ENCODE assay signal across 2 cellular contexts in the genomic region with DNA sequence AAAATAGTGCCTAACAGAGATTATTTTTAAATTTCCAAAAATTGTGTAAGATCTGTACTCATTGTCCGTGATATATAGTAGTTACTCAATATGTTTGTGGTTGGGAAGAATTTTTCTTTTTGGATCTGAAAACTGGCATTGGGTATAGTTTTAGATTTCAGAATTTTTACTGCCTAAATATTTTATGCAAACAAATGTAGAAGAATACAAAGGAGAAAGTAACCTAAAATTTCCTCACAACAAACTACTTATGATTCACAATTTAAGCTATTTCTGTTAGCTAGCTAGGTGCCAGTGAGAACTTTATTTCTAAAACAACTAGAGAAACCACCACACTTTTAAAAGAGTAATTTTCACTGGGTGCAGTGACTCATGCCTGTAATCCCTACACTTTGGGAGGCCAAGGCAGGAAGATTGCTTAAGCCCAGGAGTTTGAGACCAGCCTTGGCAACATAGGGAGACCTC.
TF ChIP-seq lines count a peak whose summit lies in the region.

No MANE protein-coding gene starts in this region.

TF ChIP-seq in HepG2, 621 proteins besides CTCF, POLR2A, EP300 and RAD21:
- TF ChIP-seq MTF2 (CRISPR knock-in tag; IDR thresholded peaks at IDR 0.05; ENCODE audit: borderline replicate concordance) = no peak
- no peak for TF ChIP-seq PHB2 (IDR thresholded peaks at IDR 0.05; ENCODE audit: partially characterized antibody)
- TF ChIP-seq, protein P1, sequence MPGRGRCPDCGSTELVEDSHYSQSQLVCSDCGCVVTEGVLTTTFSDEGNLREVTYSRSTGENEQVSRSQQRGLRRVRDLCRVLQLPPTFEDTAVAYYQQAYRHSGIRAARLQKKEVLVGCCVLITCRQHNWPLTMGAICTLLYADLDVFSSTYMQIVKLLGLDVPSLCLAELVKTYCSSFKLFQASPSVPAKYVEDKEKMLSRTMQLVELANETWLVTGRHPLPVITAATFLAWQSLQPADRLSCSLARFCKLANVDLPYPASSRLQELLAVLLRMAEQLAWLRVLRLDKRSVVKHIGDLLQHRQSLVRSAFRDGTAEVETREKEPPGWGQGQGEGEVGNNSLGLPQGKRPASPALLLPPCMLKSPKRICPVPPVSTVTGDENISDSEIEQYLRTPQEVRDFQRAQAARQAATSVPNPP (CRISPR knock-in tag; IDR thresholded peaks at IDR 0.05) = no peak
- TF ChIP-seq TBL1XR1 (IDR thresholded peaks at IDR 0.05; ENCODE audit: borderline replicate concordance, low read length, partially characterized antibody) = no peak
- no peak for TF ChIP-seq ARNT (IDR thresholded peaks at IDR 0.05)
- TF ChIP-seq RCOR2 (CRISPR knock-in tag; IDR thresholded peaks at IDR 0.05) = no peak
- TF ChIP-seq, protein P2, sequence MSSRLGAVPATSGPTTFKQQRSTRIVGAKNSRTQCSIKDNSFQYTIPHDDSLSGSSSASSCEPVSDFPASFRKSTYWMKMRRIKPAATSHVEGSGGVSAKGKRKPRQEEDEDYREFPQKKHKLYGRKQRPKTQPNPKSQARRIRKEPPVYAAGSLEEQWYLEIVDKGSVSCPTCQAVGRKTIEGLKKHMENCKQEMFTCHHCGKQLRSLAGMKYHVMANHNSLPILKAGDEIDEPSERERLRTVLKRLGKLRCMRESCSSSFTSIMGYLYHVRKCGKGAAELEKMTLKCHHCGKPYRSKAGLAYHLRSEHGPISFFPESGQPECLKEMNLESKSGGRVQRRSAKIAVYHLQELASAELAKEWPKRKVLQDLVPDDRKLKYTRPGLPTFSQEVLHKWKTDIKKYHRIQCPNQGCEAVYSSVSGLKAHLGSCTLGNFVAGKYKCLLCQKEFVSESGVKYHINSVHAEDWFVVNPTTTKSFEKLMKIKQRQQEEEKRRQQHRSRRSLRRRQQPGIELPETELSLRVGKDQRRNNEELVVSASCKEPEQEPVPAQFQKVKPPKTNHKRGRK (CRISPR knock-in tag; IDR thresholded peaks at IDR 0.05) = no peak
- TF ChIP-seq, protein P3, sequence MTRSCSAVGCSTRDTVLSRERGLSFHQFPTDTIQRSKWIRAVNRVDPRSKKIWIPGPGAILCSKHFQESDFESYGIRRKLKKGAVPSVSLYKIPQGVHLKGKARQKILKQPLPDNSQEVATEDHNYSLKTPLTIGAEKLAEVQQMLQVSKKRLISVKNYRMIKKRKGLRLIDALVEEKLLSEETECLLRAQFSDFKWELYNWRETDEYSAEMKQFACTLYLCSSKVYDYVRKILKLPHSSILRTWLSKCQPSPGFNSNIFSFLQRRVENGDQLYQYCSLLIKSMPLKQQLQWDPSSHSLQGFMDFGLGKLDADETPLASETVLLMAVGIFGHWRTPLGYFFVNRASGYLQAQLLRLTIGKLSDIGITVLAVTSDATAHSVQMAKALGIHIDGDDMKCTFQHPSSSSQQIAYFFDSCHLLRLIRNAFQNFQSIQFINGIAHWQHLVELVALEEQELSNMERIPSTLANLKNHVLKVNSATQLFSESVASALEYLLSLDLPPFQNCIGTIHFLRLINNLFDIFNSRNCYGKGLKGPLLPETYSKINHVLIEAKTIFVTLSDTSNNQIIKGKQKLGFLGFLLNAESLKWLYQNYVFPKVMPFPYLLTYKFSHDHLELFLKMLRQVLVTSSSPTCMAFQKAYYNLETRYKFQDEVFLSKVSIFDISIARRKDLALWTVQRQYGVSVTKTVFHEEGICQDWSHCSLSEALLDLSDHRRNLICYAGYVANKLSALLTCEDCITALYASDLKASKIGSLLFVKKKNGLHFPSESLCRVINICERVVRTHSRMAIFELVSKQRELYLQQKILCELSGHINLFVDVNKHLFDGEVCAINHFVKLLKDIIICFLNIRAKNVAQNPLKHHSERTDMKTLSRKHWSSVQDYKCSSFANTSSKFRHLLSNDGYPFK (CRISPR knock-in tag; IDR thresholded peaks at IDR 0.05; ENCODE audit: borderline replicate concordance) = no peak
- TF ChIP-seq ZNF224 (CRISPR knock-in tag; IDR thresholded peaks at IDR 0.05) = no peak
- TF ChIP-seq, protein P4, sequence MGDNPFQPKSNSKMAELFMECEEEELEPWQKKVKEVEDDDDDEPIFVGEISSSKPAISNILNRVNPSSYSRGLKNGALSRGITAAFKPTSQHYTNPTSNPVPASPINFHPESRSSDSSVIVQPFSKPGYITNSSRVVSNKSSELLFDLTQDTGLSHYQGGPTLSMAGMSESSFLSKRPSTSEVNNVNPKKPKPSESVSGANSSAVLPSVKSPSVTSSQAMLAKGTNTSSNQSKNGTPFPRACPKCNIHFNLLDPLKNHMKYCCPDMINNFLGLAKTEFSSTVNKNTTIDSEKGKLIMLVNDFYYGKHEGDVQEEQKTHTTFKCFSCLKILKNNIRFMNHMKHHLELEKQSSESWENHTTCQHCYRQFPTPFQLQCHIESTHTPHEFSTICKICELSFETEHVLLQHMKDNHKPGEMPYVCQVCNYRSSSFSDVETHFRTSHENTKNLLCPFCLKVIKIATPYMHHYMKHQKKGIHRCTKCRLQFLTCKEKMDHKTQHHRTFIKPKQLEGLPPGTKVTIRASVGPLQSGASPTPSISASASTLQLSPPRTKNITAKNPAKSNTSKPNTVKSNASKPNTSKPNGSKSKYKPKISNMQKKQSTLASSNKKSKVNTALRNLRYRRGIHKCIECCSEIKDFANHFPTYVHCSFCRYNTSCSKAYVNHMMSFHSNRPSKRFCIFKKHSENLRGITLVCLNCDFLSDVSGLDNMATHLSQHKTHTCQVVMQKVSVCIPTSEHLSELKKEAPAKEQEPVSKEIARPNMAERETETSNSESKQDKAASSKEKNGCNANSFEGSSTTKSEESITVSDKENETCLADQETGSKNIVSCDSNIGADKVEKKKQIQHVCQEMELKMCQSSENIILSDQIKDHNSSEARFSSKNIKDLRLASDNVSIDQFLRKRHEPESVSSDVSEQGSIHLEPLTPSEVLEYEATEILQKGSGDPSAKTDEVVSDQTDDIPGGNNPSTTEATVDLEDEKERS (CRISPR knock-in tag; IDR thresholded peaks at IDR 0.05) = no peak
- no peak for TF ChIP-seq ZNF878 (CRISPR knock-in tag; IDR thresholded peaks at IDR 0.05)
- TF ChIP-seq MAFG (CRISPR knock-in tag; IDR thresholded peaks at IDR 0.05) = no peak
- TF ChIP-seq NCOA1 (CRISPR knock-in tag; IDR thresholded peaks at IDR 0.05) = no peak
- no peak for TF ChIP-seq ZKSCAN5 (CRISPR knock-in tag; IDR thresholded peaks at IDR 0.05)
- no peak for TF ChIP-seq ZFP1 (CRISPR knock-in tag; IDR thresholded peaks at IDR 0.05)
- TF ChIP-seq KLF11 (CRISPR knock-in tag; IDR thresholded peaks at IDR 0.05) = no peak
- TF ChIP-seq, protein P5, sequence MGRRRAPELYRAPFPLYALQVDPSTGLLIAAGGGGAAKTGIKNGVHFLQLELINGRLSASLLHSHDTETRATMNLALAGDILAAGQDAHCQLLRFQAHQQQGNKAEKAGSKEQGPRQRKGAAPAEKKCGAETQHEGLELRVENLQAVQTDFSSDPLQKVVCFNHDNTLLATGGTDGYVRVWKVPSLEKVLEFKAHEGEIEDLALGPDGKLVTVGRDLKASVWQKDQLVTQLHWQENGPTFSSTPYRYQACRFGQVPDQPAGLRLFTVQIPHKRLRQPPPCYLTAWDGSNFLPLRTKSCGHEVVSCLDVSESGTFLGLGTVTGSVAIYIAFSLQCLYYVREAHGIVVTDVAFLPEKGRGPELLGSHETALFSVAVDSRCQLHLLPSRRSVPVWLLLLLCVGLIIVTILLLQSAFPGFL (CRISPR knock-in tag; IDR thresholded peaks at IDR 0.05) = no peak

TF ChIP-seq in GM23338, 12 proteins besides CTCF, POLR2A, EP300 and RAD21:
- TF ChIP-seq JUNB (IDR thresholded peaks at IDR 0.05; ENCODE audit: unreplicated experiment) (no peak), ZNF331 (CRISPR knock-in tag; IDR thresholded peaks at IDR 0.05; ENCODE audit: low read depth) (no peak), POLR2AphosphoS5 (IDR thresholded peaks at IDR 0.05; ENCODE audit: low read depth) (no peak), STAT1 (IDR thresholded peaks at IDR 0.05; ENCODE audit: unreplicated experiment) (no peak), ZNF114 (CRISPR knock-in tag; IDR thresholded peaks at IDR 0.05) (no peak), NANOG (IDR thresholded peaks at IDR 0.05; ENCODE audit: borderline replicate concordance) (no peak), EZH2 (IDR thresholded peaks at IDR 0.05; ENCODE audit: low read depth, unreplicated experiment) (no peak), CREB1 (CRISPR knock-in tag; IDR thresholded peaks at IDR 0.05; ENCODE audit: low read depth) (no peak), EZH2phosphoT487 (IDR thresholded peaks at IDR 0.05; ENCODE audit: unreplicated experiment) (no peak)
- TF ChIP-seq, protein P6, sequence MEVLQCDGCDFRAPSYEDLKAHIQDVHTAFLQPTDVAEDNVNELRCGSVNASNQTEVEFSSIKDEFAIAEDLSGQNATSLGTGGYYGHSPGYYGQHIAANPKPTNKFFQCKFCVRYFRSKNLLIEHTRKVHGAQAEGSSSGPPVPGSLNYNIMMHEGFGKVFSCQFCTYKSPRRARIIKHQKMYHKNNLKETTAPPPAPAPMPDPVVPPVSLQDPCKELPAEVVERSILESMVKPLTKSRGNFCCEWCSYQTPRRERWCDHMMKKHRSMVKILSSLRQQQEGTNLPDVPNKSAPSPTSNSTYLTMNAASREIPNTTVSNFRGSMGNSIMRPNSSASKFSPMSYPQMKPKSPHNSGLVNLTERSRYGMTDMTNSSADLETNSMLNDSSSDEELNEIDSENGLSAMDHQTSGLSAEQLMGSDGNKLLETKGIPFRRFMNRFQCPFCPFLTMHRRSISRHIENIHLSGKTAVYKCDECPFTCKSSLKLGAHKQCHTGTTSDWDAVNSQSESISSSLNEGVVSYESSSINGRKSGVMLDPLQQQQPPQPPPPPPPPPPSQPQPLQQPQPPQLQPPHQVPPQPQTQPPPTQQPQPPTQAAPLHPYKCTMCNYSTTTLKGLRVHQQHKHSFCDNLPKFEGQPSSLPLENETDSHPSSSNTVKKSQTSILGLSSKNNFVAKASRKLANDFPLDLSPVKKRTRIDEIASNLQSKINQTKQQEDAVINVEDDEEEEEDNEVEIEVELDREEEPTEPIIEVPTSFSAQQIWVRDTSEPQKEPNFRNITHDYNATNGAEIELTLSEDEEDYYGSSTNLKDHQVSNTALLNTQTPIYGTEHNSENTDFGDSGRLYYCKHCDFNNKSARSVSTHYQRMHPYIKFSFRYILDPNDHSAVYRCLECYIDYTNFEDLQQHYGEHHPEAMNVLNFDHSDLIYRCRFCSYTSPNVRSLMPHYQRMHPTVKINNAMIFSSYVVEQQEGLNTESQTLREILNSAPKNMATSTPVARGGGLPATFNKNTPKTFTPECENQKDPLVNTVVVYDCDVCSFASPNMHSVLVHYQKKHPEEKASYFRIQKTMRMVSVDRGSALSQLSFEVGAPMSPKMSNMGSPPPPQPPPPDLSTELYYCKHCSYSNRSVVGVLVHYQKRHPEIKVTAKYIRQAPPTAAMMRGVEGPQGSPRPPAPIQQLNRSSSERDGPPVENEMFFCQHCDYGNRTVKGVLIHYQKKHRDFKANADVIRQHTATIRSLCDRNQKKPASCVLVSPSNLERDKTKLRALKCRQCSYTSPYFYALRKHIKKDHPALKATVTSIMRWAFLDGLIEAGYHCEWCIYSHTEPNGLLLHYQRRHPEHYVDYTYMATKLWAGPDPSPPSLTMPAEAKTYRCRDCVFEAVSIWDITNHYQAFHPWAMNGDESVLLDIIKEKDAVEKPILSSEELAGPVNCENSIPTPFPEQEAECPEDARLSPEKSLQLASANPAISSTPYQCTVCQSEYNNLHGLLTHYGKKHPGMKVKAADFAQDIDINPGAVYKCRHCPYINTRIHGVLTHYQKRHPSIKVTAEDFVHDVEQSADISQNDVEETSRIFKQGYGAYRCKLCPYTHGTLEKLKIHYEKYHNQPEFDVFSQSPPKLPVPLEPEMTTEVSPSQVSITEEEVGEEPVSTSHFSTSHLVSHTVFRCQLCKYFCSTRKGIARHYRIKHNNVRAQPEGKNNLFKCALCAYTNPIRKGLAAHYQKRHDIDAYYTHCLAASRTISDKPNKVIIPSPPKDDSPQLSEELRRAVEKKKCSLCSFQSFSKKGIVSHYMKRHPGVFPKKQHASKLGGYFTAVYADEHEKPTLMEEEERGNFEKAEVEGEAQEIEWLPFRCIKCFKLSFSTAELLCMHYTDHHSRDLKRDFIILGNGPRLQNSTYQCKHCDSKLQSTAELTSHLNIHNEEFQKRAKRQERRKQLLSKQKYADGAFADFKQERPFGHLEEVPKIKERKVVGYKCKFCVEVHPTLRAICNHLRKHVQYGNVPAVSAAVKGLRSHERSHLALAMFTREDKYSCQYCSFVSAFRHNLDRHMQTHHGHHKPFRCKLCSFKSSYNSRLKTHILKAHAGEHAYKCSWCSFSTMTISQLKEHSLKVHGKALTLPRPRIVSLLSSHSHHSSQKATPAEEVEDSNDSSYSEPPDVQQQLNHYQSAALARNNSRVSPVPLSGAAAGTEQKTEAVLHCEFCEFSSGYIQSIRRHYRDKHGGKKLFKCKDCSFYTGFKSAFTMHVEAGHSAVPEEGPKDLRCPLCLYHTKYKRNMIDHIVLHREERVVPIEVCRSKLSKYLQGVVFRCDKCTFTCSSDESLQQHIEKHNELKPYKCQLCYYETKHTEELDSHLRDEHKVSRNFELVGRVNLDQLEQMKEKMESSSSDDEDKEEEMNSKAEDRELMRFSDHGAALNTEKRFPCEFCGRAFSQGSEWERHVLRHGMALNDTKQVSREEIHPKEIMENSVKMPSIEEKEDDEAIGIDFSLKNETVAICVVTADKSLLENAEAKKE (CRISPR knock-in tag; IDR thresholded peaks at IDR 0.05) = no peak
- TF ChIP-seq, protein P7, sequence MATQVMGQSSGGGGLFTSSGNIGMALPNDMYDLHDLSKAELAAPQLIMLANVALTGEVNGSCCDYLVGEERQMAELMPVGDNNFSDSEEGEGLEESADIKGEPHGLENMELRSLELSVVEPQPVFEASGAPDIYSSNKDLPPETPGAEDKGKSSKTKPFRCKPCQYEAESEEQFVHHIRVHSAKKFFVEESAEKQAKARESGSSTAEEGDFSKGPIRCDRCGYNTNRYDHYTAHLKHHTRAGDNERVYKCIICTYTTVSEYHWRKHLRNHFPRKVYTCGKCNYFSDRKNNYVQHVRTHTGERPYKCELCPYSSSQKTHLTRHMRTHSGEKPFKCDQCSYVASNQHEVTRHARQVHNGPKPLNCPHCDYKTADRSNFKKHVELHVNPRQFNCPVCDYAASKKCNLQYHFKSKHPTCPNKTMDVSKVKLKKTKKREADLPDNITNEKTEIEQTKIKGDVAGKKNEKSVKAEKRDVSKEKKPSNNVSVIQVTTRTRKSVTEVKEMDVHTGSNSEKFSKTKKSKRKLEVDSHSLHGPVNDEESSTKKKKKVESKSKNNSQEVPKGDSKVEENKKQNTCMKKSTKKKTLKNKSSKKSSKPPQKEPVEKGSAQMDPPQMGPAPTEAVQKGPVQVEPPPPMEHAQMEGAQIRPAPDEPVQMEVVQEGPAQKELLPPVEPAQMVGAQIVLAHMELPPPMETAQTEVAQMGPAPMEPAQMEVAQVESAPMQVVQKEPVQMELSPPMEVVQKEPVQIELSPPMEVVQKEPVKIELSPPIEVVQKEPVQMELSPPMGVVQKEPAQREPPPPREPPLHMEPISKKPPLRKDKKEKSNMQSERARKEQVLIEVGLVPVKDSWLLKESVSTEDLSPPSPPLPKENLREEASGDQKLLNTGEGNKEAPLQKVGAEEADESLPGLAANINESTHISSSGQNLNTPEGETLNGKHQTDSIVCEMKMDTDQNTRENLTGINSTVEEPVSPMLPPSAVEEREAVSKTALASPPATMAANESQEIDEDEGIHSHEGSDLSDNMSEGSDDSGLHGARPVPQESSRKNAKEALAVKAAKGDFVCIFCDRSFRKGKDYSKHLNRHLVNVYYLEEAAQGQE (IDR thresholded peaks at IDR 0.05; ENCODE audit: unreplicated experiment) = no peak
- TF ChIP-seq, protein P8, sequence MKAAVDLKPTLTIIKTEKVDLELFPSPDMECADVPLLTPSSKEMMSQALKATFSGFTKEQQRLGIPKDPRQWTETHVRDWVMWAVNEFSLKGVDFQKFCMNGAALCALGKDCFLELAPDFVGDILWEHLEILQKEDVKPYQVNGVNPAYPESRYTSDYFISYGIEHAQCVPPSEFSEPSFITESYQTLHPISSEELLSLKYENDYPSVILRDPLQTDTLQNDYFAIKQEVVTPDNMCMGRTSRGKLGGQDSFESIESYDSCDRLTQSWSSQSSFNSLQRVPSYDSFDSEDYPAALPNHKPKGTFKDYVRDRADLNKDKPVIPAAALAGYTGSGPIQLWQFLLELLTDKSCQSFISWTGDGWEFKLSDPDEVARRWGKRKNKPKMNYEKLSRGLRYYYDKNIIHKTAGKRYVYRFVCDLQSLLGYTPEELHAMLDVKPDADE (IDR thresholded peaks at IDR 0.05) = no peak
